In the genomic region with DNA sequence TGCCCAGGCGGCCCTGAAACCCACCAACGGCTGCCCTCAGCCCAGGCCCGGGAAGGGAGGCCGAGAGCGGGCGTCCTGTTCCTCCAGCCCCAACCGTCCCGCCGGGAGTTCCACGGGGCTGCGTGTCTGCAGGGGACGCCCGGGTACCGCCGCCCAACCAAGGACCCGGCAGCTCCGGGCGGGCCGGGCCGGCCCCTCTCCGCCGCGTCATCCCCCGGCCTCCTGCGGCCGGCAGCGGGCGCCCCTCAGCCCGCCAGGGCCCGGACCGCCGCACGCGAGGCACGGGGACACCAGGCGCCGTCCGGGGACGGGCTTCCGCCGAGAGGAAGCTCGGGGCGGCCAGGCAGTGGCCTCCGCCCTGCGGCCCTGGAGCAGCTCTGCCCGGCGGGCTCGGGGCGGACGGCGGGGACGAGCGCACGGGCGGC, we compare ENCODE assay signal across 8 cellular contexts. TPM values are rescaled to one million over a fixed set of nuclear protein-coding genes. Genes with fewer than 3 reads are reported as not detected.
DNase-seq lines count a peak whose midpoint lies in the region; ATAC-seq and TF ChIP-seq lines count a peak whose summit lies in the region.

No MANE protein-coding gene starts in this region.

- peak overlapping the region; percentile 78 for H3K27ac ChIP-seq in ACC112 (ENCODE audit: low read depth, low read length)
- H3K27ac ChIP-seq in epithelial cell of prostate: peak overlapping the region; percentile 77

- H3K27me3 ChIP-seq in ACC112 (ENCODE audit: insufficient read depth, low read length): no peaks in the 10 kb centered on the region

- ATAC-seq in HG03045 (IDR thresholded peaks at IDR 0.05; ENCODE audit: unreplicated experiment) (peak; percentile 33), natural killer cell (peak; percentile 49 to 60 (median 58))

- H3K4me1 ChIP-seq in ACC112 (ENCODE audit: control insufficient read depth, insufficient read depth, low read length, unreplicated experiment): peaks cover 13% of the 10 kb centered on the region

- DNase-seq in GM13977 (ENCODE audit: low spot score) (peak; percentile 92), SK-MEL-5 (ENCODE audit: low read depth, low spot score) (peak; percentile 43), epithelial cell of prostate (ENCODE audit: low read depth, low spot score) (no peak), natural killer cell (peak; percentile 59), NCI-H1048 (lab: John Stamatoyannopoulos, UW) (no peak), NCI-H748 (lab: John Stamatoyannopoulos, UW; ENCODE audit: unreplicated experiment) (no peak)

- TF ChIP-seq CTCF in GM13977 (IDR thresholded peaks at IDR 0.05; ENCODE audit: extremely low read depth, insufficient read depth, missing control alignments): peak; percentile 45
- TF ChIP-seq CTCF in natural killer cell (IDR thresholded peaks at IDR 0.05): no peak

- H3K4me1 Mint-ChIP-seq in natural killer cell: peaks cover 13 to 31% of the 10 kb centered on the region in 2 donors

- peak overlapping the region; percentile 21 to 45 for H3K27ac Mint-ChIP-seq in natural killer cell

- no peaks in the 10 kb centered on the region for H3K9me3 Mint-ChIP-seq in natural killer cell

- intact Hi-C loops in natural killer cell (cut with micrococcal nuclease): loop anchor here (5.0 kb wide), 1 partner anchor 57 kb away; the partner anchor contains the start of gene TRAF2

- peak overlapping the region; percentile 78 for H3K4me3 Mint-ChIP-seq in natural killer cell

- H3K27me3 Mint-ChIP-seq in natural killer cell (ENCODE audit: low read depth in 2 of 2): no peaks in the 10 kb centered on the region

- no peaks in the 10 kb centered on the region for H3K36me3 Mint-ChIP-seq in natural killer cell

- H3K79me2 ChIP-seq in ACC112 (ENCODE audit: control insufficient read depth, insufficient read depth, low read length, unreplicated experiment): peaks cover 33% of the 10 kb centered on the region

- peak overlapping the region; percentile 50 for H2AFZ ChIP-seq in ACC112 (ENCODE audit: low read length, unreplicated experiment)

- peak overlapping the region; percentile 99 for H3K4me3 ChIP-seq in ACC112 (ENCODE audit: low read depth, low read length)

- in situ Hi-C loops in GM13977 (cut with MboI; ENCODE audit: low pct_unique_long_range_greater_than_20kb, low sequenced_read_pairs, unreplicated experiment): no loop called here
- in situ Hi-C loops in SK-MEL-5 (cut with HindIII; ENCODE audit: low pct_unique_long_range_greater_than_20kb, low sequenced_read_pairs): loop anchor here (25.0 kb wide), 2 partner anchors 93 to 132 kb away; partner anchors contain the start of genes ABCA2, FUT7, NPDC1 and RABL6

- H3K36me3 ChIP-seq in ACC112 (ENCODE audit: insufficient read depth, low read length): peaks cover 34% of the 10 kb centered on the region; the same call in 1 of the 2 replicates

RNA-seq across cellular contexts. Expression of gene FBXW5, which starts 0.4 kb away (rescaled TPM):
- total RNA-seq in SK-MEL-5 (2014; rRNA removed; shearing (Covaris generic)): 141 and 174 TPM in 2 replicates
- polyA plus RNA-seq in SK-MEL-5 (2015; cell fraction: cytosol; rRNA removed): 148 and 150 TPM in 2 replicates
- polyA plus RNA-seq in SK-MEL-5 (2015; cell fraction: nucleus; rRNA removed): 756 and 926 TPM in 2 replicates
- total RNA-seq in natural killer cell: 100 to 1,000 TPM; 117 to 144 (median 136) TPM

RNA-seq across cellular contexts. Expression of gene C8G, which starts 0.9 kb away (rescaled TPM):
- 0.45 and 0.53 TPM in 2 replicates for total RNA-seq in SK-MEL-5 (2014; rRNA removed; shearing (Covaris generic))
- 0.70 and 4.2 TPM in 2 replicates for polyA plus RNA-seq in SK-MEL-5 (2015; cell fraction: cytosol; rRNA removed)
- polyA plus RNA-seq in SK-MEL-5 (2015; cell fraction: nucleus; rRNA removed): 2.2 and 15.1 TPM in 2 replicates
- 1 to 10 TPM; 3.9 to 8.5 (median 7.3) TPM for total RNA-seq in natural killer cell

RNA-seq across cellular contexts. Expression of gene LCN12, which starts 8.0 kb away (rescaled TPM):
- total RNA-seq in SK-MEL-5 (2014; rRNA removed; shearing (Covaris generic)): not detected in 2 replicates
- polyA plus RNA-seq in SK-MEL-5 (2015; cell fraction: cytosol; rRNA removed): not detected in 2 replicates
- 1.0 and 3.6 TPM in 2 replicates for polyA plus RNA-seq in SK-MEL-5 (2015; cell fraction: nucleus; rRNA removed)
- total RNA-seq in natural killer cell: 10 to 100 TPM in 1 of 3 donors, 1 to 10 TPM in 2; 9.2 to 11.3 (median 9.8) TPM

RNA-seq across cellular contexts. Expression of gene PTGDS, which starts 33.2 kb away (rescaled TPM):
- total RNA-seq in SK-MEL-5 (2014; rRNA removed; shearing (Covaris generic)): not detected in 2 replicates
- polyA plus RNA-seq in SK-MEL-5 (2015; cell fraction: cytosol; rRNA removed): 0.24 TPM in 1 of 2 replicates, not detected in the other
- polyA plus RNA-seq in SK-MEL-5 (2015; cell fraction: nucleus; rRNA removed): not detected in 2 replicates
- total RNA-seq in natural killer cell: 100 to 1,000 TPM; 157 to 361 (median 296) TPM

RNA-seq across cellular contexts. Expression of gene LCNL1, which starts 38.7 kb away (rescaled TPM):
- total RNA-seq in SK-MEL-5 (2014; rRNA removed; shearing (Covaris generic)): not detected in 2 replicates
- polyA plus RNA-seq in SK-MEL-5 (2015; cell fraction: cytosol; rRNA removed): not detected in 2 replicates
- polyA plus RNA-seq in SK-MEL-5 (2015; cell fraction: nucleus; rRNA removed): not detected in 2 replicates
- total RNA-seq in natural killer cell: 1 to 10 TPM; 4.9 to 8.4 (median 8.2) TPM

Comparison
In these comparisons a context has a peak if more than half of its experiments do, and no peak if none do; other contexts are left out.
1. DNase-seq: peak in GM13977 (single experiment), SK-MEL-5 (single experiment) and natural killer cell (single experiment); none in epithelial cell of prostate (single experiment), NCI-H1048 (single experiment) and NCI-H748 (single experiment).
2. RNA of gene LCN12, which starts 8.0 kb away (total RNA-seq): 9.2 to 11.3 TPM in natural killer cell; not detected in SK-MEL-5; every median in the first group is over 10 times any median in the second.